19 cellular contexts compared by ENCODE assay signal in genomic region chr9:96169901-96170300, GRCh38.
A peak's percentile ranks its signal among the peaks of the same experiment; 100 is the strongest.
DNase-seq lines count a peak whose midpoint lies in the region; ATAC-seq, FAIRE-seq and TF ChIP-seq lines count a peak whose summit lies in the region.
"Had no signal": no experiment of that assay in that cellular context is flagged by ENCODE, and none has a peak within 500 bp of the region (broad histone marks: within the 10 kb centered on the region; RNA-seq: fewer than 3 reads in every experiment).

No MANE protein-coding gene starts in this region.

- intact Hi-C loops in prostate gland (cut with DNase I), result no loop called here
- intact Hi-C loops in pancreas (cut with DNase I), result no loop called here
- intact Hi-C loops in breast epithelium (cut with DNase I; ENCODE audit: low total_unique reads), result no loop called here

- no peak for FAIRE-seq in pancreas (lab: Jason Lieb, UNC)
- FAIRE-seq: GM12878 had no signal

- H3K9me3 ChIP-seq in SJSA1 (replicated peaks) (no peaks in the 10 kb centered on the region), prostate gland (no peaks in the 10 kb centered on the region), pancreas (no peaks in the 10 kb centered on the region), breast epithelium (no peaks in the 10 kb centered on the region)
- H3K9me3 ChIP-seq: left ventricle myocardium inferior, thoracic aorta had no signal

- H3K4me1 ChIP-seq in SJSA1 (replicated peaks) (peaks cover 45% of the 10 kb centered on the region), prostate gland (replicated peaks) (peaks cover 12% of the 10 kb centered on the region), pancreas (no peaks in the 10 kb centered on the region), breast epithelium (no peaks in the 10 kb centered on the region)
- H3K4me1 ChIP-seq: left ventricle myocardium inferior had no signal

- TF ChIP-seq CTCF in C4-2B (conservative IDR thresholded peaks at IDR 0.05) (no peak), prostate gland (IDR thresholded peaks at IDR 0.05) (no peak), pancreas (IDR thresholded peaks at IDR 0.05) (no peak), breast epithelium (IDR thresholded peaks at IDR 0.05) (no peak)

- no peak for TF ChIP-seq POLR2A in prostate gland (IDR thresholded peaks at IDR 0.05)
- no peak for TF ChIP-seq POLR2A in breast epithelium (IDR thresholded peaks at IDR 0.05)

- H3K27ac ChIP-seq in C4-2B (peak overlapping the region; percentile 33), SJSA1 (peak overlapping the region; percentile 92), prostate gland (peak overlapping the region; percentile 40 to 56), pancreas (peak overlapping the region in 2 of 4 donors; percentile 35 to 44), breast epithelium (no peak overlapping the region)
- H3K27ac ChIP-seq: HL-60, left ventricle myocardium inferior, thoracic aorta had no signal

- peak; percentile 93 to 97 for DNase-seq in SJSA1 (ENCODE audit: low read depth in 1 of 2, low spot score in 2 of 2)
- DNase-seq in left kidney (ENCODE audit: low read depth, low spot score), result peak; percentile 80
- no peak for DNase-seq in prostate gland (ENCODE audit: low spot score)
- no peak for DNase-seq in NCI-H1105 (lab: John Stamatoyannopoulos, UW)
- DNase-seq in pancreas, result no peak
- DNase-seq in breast epithelium (ENCODE audit: low spot score in 2 of 2), result no peak
- DNase-seq: activated CD4-positive, alpha-beta T cell treated with anti-CD3 and anti-CD28 coated beads for 36 hours; CD8-positive, alpha-beta memory T cell; Kasumi-1; left ventricle myocardium inferior; natural killer cell; NCI-H1436; Right ventricle myocardium superior; stimulated activated CD4-positive, alpha-beta T cell treated with anti-CD3 and anti-CD28 coated beads, Interleukin-2, amount 100 ng/mL, for 24 hours had no signal

- 72% methylated on average over 6 of the region's 6 CpGs for WGBS in prostate gland
- WGBS in pancreas, 2 donors, result 75 to 80% methylated on average over 6 of the region's 6 CpGs

- ATAC-seq in pancreas (no peak), HG02885 (IDR thresholded peaks at IDR 0.05; ENCODE audit: poor library complexity, unreplicated experiment) (no peak)
- ATAC-seq: activated CD4-positive, alpha-beta T cell treated with anti-CD3 and anti-CD28 coated beads for 36 hours; GM12878; natural killer cell had no signal

- H3K36me3 ChIP-seq in SJSA1, result no peaks in the 10 kb centered on the region
- no peaks in the 10 kb centered on the region for H3K36me3 ChIP-seq in prostate gland
- no peaks in the 10 kb centered on the region for H3K36me3 ChIP-seq in pancreas
- H3K36me3 ChIP-seq in breast epithelium, result no peaks in the 10 kb centered on the region
- H3K36me3 ChIP-seq: left ventricle myocardium inferior, thoracic aorta had no signal

- H3K4me3 ChIP-seq in SJSA1 (no peak overlapping the region), prostate gland (no peak overlapping the region), pancreas (no peak overlapping the region), breast epithelium (no peak overlapping the region)
- H3K4me3 ChIP-seq: GM12878, left ventricle myocardium inferior, thoracic aorta had no signal

- no peaks in the 10 kb centered on the region for H3K27me3 ChIP-seq in SJSA1 (replicated peaks)
- H3K27me3 ChIP-seq in prostate gland (replicated peaks; ENCODE audit: insufficient read depth), result no peaks in the 10 kb centered on the region
- H3K27me3 ChIP-seq in pancreas, result no peaks in the 10 kb centered on the region
- H3K27me3 ChIP-seq in breast epithelium, result peaks cover 0 to 4% of the 10 kb centered on the region in 2 donors

Comparison
In these comparisons a context has a peak if more than half of its experiments do, and no peak if none do; other contexts are left out.
1. H3K27ac ChIP-seq: peak in C4-2B (single experiment), SJSA1 (single experiment) and prostate gland (2 of 2); none in breast epithelium (0 of 2).
2. DNase-seq: peak in SJSA1 (2 of 2) and left kidney (single experiment); none in prostate gland (single experiment), NCI-H1105 (single experiment), pancreas (0 of 6) and breast epithelium (0 of 2).